In genomic region chr22:23178512-23179254, GRCh38 we compare ENCODE assay signal across 8 cellular contexts. TPM values are rescaled to one million over a fixed set of nuclear protein-coding genes. Genes with fewer than 3 reads are reported as not detected.
DNase-seq lines count a peak whose midpoint lies in the region; ATAC-seq, FAIRE-seq and TF ChIP-seq lines count a peak whose summit lies in the region.

No MANE protein-coding gene starts in this region.

- FAIRE-seq in GM18507 (lab: Jason Lieb, UNC), result peak; percentile 79

- H3K27me3 Mint-ChIP-seq in endothelial cell (ENCODE audit: unreplicated experiment), result peaks cover 11% of the 10 kb centered on the region
- no peaks in the 10 kb centered on the region for H3K27me3 Mint-ChIP-seq in stimulated activated naive B cell treated with anti-CD40 and anti-IgM and Interleukin-4, amounts not matched to agents 10 μg/mL and 1 μg/mL and 100 μg/mL, for 72 hours

- DNase-seq in AG04450 (ENCODE audit: low read depth, low spot score) (no peak), GM18507 (ENCODE audit: extremely low spot score, insufficient read length, low read depth) (no peak), NCI-H82 treated with DMSO at 0.1 percent for 48 hours (lab: John Stamatoyannopoulos, UW; ENCODE audit: unreplicated experiment) (peak; percentile 14), endothelial cell (ENCODE audit: low spot score) (peak; percentile 81), mucosa of descending colon (peak; percentile 68 to 79 (median 71))
- DNase-seq in activated CD8-positive, alpha-beta memory T cell treated with anti-CD3 and anti-CD28 coated beads, Interleukin-2, amount 50 U/mL, for 48 hours, result peak; percentile 86
- DNase-seq in stimulated activated naive B cell treated with anti-CD40 and anti-IgM and Interleukin-4, amounts not matched to agents 10 μg/mL and 1 μg/mL and 100 μg/mL, for 72 hours, result no peak

- intact Hi-C loops in mucosa of descending colon (cut with DNase I, micrococcal nuclease), result loop anchor here (2.0 to 5.0 kb wide), 2 partner anchors 100 to 104 kb away; no protein-coding TSS in a partner anchor

- POLR2A ChIA-PET in AG04450 (lab: Yijun Ruan, JAX), result interaction anchor here (2.7 kb wide), 1 partner anchor 103 kb away, joined by 7 read pairs; no protein-coding TSS in a partner anchor

- CTCF ChIA-PET in AG04450 (lab: Charles Lee), result interaction anchor here (0.5 to 11.3 kb wide), 17 partner anchors 8 to 207 kb away, joined by 3 to 178 read pairs (median 6); no protein-coding TSS in a partner anchor

- peak; percentile 64 for ATAC-seq in mucosa of descending colon
- ATAC-seq in stimulated activated naive B cell treated with anti-CD40 and anti-IgM and Interleukin-4, amounts not matched to agents 10 μg/mL and 1 μg/mL and 100 μg/mL, for 72 hours (replicated peaks), result no peak
- no peak for ATAC-seq in HG03280 (IDR thresholded peaks at IDR 0.05; ENCODE audit: unreplicated experiment)

- H3K9me3 ChIP-seq in AG04450 (ENCODE audit: control insufficient read depth, insufficient read depth, low read length) (peaks cover 32% of the 10 kb centered on the region), mucosa of descending colon (peaks cover 11% of the 10 kb centered on the region)

- peaks cover 17% of the 10 kb centered on the region for H3K36me3 Mint-ChIP-seq in endothelial cell (ENCODE audit: low read depth, unreplicated experiment)
- peaks cover 18 to 28% of the 10 kb centered on the region in 2 donors for H3K36me3 Mint-ChIP-seq in stimulated activated naive B cell treated with anti-CD40 and anti-IgM and Interleukin-4, amounts not matched to agents 10 μg/mL and 1 μg/mL and 100 μg/mL, for 72 hours

- H3K4me3 ChIP-seq in AG04450 (ENCODE audit: low read depth, low read length) (no peak overlapping the region), mucosa of descending colon (no peak overlapping the region)

- peaks cover 33% of the 10 kb centered on the region for H3K4me1 Mint-ChIP-seq in endothelial cell (ENCODE audit: unreplicated experiment)
- peaks cover 45 to 59% of the 10 kb centered on the region in 2 donors for H3K4me1 Mint-ChIP-seq in stimulated activated naive B cell treated with anti-CD40 and anti-IgM and Interleukin-4, amounts not matched to agents 10 μg/mL and 1 μg/mL and 100 μg/mL, for 72 hours

- no peaks in the 10 kb centered on the region for H3K27me3 ChIP-seq in AG04450 (ENCODE audit: control insufficient read depth, insufficient read depth, low read length)

- H3K9me3 Mint-ChIP-seq in endothelial cell (ENCODE audit: unreplicated experiment), result peaks cover 13% of the 10 kb centered on the region
- H3K9me3 Mint-ChIP-seq in stimulated activated naive B cell treated with anti-CD40 and anti-IgM and Interleukin-4, amounts not matched to agents 10 μg/mL and 1 μg/mL and 100 μg/mL, for 72 hours, result peaks cover 10 to 13% of the 10 kb centered on the region in 2 donors

- peak overlapping the region; percentile 8 for H3K4me3 Mint-ChIP-seq in endothelial cell (ENCODE audit: unreplicated experiment)
- H3K4me3 Mint-ChIP-seq in stimulated activated naive B cell treated with anti-CD40 and anti-IgM and Interleukin-4, amounts not matched to agents 10 μg/mL and 1 μg/mL and 100 μg/mL, for 72 hours, result peak overlapping the region in 1 of 2 donors; percentile 5

- TF ChIP-seq CTCF in AG04450 (IDR thresholded peaks at IDR 0.05; ENCODE audit: low read depth, low read length), result peak; percentile 99
- peak; percentile 87 for TF ChIP-seq CTCF in endothelial cell (IDR thresholded peaks at IDR 0.05; ENCODE audit: unreplicated experiment)
- peak; percentile 92 for TF ChIP-seq CTCF in mucosa of descending colon (IDR thresholded peaks at IDR 0.05)

- H3K36me3 ChIP-seq in mucosa of descending colon (ENCODE audit: low read depth), result no peaks in the 10 kb centered on the region

- H3K4me1 ChIP-seq in mucosa of descending colon (ENCODE audit: low read depth), result peaks cover 34% of the 10 kb centered on the region

- H3K27ac Mint-ChIP-seq in endothelial cell (ENCODE audit: unreplicated experiment), result peak overlapping the region; percentile 16
- H3K27ac Mint-ChIP-seq in stimulated activated naive B cell treated with anti-CD40 and anti-IgM and Interleukin-4, amounts not matched to agents 10 μg/mL and 1 μg/mL and 100 μg/mL, for 72 hours, result peak overlapping the region; percentile 14

- H3K27ac ChIP-seq in AG04450 (ENCODE audit: low read depth, low read length), result peak overlapping the region; percentile 11

RNA-seq across cellular contexts. Expression of gene BCR, which starts 1.6 kb away (rescaled TPM):
- 21.4 and 30.8 TPM in 2 replicates for polyA plus RNA-seq in AG04450 (2011; rRNA removed)
- 65.2 and 111 TPM in 2 replicates for polyA minus RNA-seq in AG04450 (2011; rRNA and poly(A)+ RNA removed)
- total RNA-seq in endothelial cell (ENCODE audit: unreplicated experiment) (92.6 TPM), mucosa of descending colon (10 to 100 TPM; 43.6 to 56.0 (median 49.5) TPM)

RNA-seq across cellular contexts. Expression of gene RAB36, which starts 33.4 kb away (rescaled TPM):
- polyA plus RNA-seq in AG04450 (2011; rRNA removed), result 2.6 and 3.5 TPM in 2 replicates
- 5.6 and 5.8 TPM in 2 replicates for polyA minus RNA-seq in AG04450 (2011; rRNA and poly(A)+ RNA removed)
- total RNA-seq in endothelial cell (ENCODE audit: unreplicated experiment), result 2.2 TPM
- 1 to 10 TPM; 1.0 to 6.4 (median 1.2) TPM for total RNA-seq in mucosa of descending colon

RNA-seq across cellular contexts. Expression of gene RSPH14, which starts 36.9 kb away (rescaled TPM):
- 0.21 TPM in 1 of 2 replicates, not detected in the other for polyA plus RNA-seq in AG04450 (2011; rRNA removed)
- polyA minus RNA-seq in AG04450 (2011; rRNA and poly(A)+ RNA removed), result not detected in 2 replicates
- 1.1 TPM for total RNA-seq in endothelial cell (ENCODE audit: unreplicated experiment)
- under 1 TPM in 2 of 3 donors, not detected in 1; 0.54 to 0.58 TPM for total RNA-seq in mucosa of descending colon

Comparison
In these comparisons a context has a peak if more than half of its experiments do, and no peak if none do; other contexts are left out.
1. DNase-seq: peak in NCI-H82 treated with DMSO at 0.1 percent for 48 hours (single experiment), activated CD8-positive, alpha-beta memory T cell treated with anti-CD3 and anti-CD28 coated beads, Interleukin-2, amount 50 U/mL, for 48 hours (single experiment), endothelial cell (single experiment) and mucosa of descending colon (3 of 3); none in AG04450 (single experiment), GM18507 (single experiment) and stimulated activated naive B cell treated with anti-CD40 and anti-IgM and Interleukin-4, amounts not matched to agents 10 μg/mL and 1 μg/mL and 100 μg/mL, for 72 hours (single experiment).
2. Peak in every context shown above with its lines, with median percentiles within 50 percentile points of each other: CTCF ChIP-seq.